10 cellular contexts compared by ENCODE assay signal in the genomic region with DNA sequence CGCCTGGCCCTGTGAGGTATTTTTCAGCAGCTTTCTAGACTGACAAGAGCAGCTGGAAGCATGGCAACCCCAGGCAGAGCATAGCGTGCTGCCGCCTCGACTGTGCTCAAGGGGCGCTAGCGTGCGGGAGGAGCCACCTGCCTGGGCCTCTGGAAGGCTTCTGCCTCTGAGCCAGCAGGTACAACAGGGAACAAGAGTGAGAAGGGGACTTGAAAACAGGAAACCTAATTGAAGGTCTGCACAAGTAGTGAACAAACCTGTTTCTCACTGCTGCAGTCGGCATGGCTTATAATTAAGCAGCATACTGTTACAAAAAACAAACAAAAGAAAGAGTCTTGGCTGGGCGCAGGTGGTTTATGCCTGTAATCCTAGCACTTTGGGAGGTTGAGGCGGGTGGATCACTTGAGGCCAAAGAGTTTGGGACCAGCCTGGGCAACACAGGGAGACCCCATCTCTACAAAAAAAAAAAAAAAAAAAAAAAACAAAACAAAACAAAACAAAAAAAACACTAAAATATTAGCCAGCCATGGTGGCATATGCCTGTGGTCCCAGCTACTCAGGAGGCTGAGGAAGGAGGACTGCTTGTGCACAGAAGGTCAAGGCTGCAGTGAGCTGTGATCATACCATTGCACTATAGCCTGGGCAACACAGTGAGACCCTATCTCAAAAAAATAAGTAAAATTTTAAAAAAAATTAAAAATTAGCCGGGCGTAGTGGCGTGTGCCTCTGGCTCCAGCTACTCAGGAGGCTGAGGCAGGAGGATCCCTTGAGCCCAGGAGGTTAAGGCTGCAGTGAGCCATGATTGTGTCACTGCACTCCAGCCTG. TPM values are rescaled to one million over a fixed set of nuclear protein-coding genes. Genes with fewer than 3 reads are reported as not detected.
A peak's percentile ranks its signal among the peaks of the same experiment; 100 is the strongest.
DNase-seq lines count a peak whose midpoint lies in the region; ATAC-seq and TF ChIP-seq lines count a peak whose summit lies in the region.
"Had no signal": no experiment of that assay in that cellular context is flagged by ENCODE, and none has a peak within 500 bp of the region (broad histone marks: within the 10 kb centered on the region; RNA-seq: fewer than 3 reads in every experiment).

No MANE protein-coding gene starts in this region.

- H3K4me1 ChIP-seq in MM.1S (ENCODE audit: low read length): no peaks in the 10 kb centered on the region
- H3K4me1 ChIP-seq: parathyroid adenoma had no signal

- peak; percentile 36 for DNase-seq in activated T-cell treated with anti-CD3 and anti-CD28 coated beads, Interleukin-2, amount 50 U/mL, for 1 hour
- no peak for DNase-seq in activated T-cell treated with anti-CD3 and anti-CD28 coated beads, Interleukin-2, amount 50 U/mL, for 4 hours
- DNase-seq in NCI-H2227 treated with DMSO at 0.1 percent for 48 hours (lab: John Stamatoyannopoulos, UW) (peak; percentile 73), chondrocyte (ENCODE audit: low spot score) (no peak), MM.1S (no peak), Right ventricle myocardium superior (no peak)
- peak; percentile 41 for DNase-seq in stimulated activated CD8-positive, alpha-beta memory T cell treated with anti-CD3 and anti-CD28 coated beads, Interleukin-4, amount 100 ng/mL, for 48 hours

- no peak overlapping the region for H3K27ac Mint-ChIP-seq in chondrocyte (ENCODE audit: unreplicated experiment)
- H3K27ac Mint-ChIP-seq: CD14-positive monocyte had no signal

- no peaks in the 10 kb centered on the region for H3K4me1 Mint-ChIP-seq in activated T-cell treated with anti-CD3 and anti-CD28 coated beads, Interleukin-2, amount 50 U/mL, for 4 hours (ENCODE audit: low read depth)
- peaks cover 32% of the 10 kb centered on the region for H3K4me1 Mint-ChIP-seq in chondrocyte (ENCODE audit: low read depth)
- H3K4me1 Mint-ChIP-seq: CD14-positive monocyte had no signal

- H3K9me2 ChIP-seq in MM.1S (replicated peaks; ENCODE audit: insufficient read depth, low read length): no peaks in the 10 kb centered on the region

- H3K36me3 ChIP-seq in MM.1S (replicated peaks; ENCODE audit: insufficient read depth, low read length): no peaks in the 10 kb centered on the region

- peak; percentile 48 for TF ChIP-seq CTCF in chondrocyte (IDR thresholded peaks at IDR 0.05)
- no peak for TF ChIP-seq CTCF in MM.1S (IDR thresholded peaks at IDR 0.05; ENCODE audit: low read length)

- no peaks in the 10 kb centered on the region for H3K9me3 Mint-ChIP-seq in activated T-cell treated with anti-CD3 and anti-CD28 coated beads, Interleukin-2, amount 50 U/mL, for 4 hours
- no peaks in the 10 kb centered on the region for H3K9me3 Mint-ChIP-seq in chondrocyte (ENCODE audit: low read depth)
- H3K9me3 Mint-ChIP-seq: CD14-positive monocyte had no signal

- H4K20me1 ChIP-seq in MM.1S (ENCODE audit: insufficient read depth, low read length): no peaks in the 10 kb centered on the region

- H3K27me3 Mint-ChIP-seq in activated T-cell treated with anti-CD3 and anti-CD28 coated beads, Interleukin-2, amount 50 U/mL, for 4 hours (ENCODE audit: low read depth): no peaks in the 10 kb centered on the region
- no peaks in the 10 kb centered on the region for H3K27me3 Mint-ChIP-seq in chondrocyte (ENCODE audit: low read depth)

- peaks cover 4% of the 10 kb centered on the region for H3K36me3 Mint-ChIP-seq in activated T-cell treated with anti-CD3 and anti-CD28 coated beads, Interleukin-2, amount 50 U/mL, for 4 hours (ENCODE audit: insufficient read depth)
- H3K36me3 Mint-ChIP-seq in chondrocyte (ENCODE audit: low read depth): no peaks in the 10 kb centered on the region

- no peaks in the 10 kb centered on the region for H3K9me3 ChIP-seq in MM.1S (replicated peaks; ENCODE audit: insufficient read depth, low read length)

- no peaks in the 10 kb centered on the region for H3K27me3 ChIP-seq in MM.1S (replicated peaks; ENCODE audit: insufficient read depth, low read length)

- no peak overlapping the region for H3K4me2 ChIP-seq in MM.1S (ENCODE audit: low read depth, low read length)

- H3K79me2 ChIP-seq in MM.1S (ENCODE audit: low read length): no peaks in the 10 kb centered on the region
- H3K79me2 ChIP-seq: parathyroid adenoma had no signal

- H2AFZ ChIP-seq in MM.1S (ENCODE audit: low read length): no peak overlapping the region
- H2AFZ ChIP-seq: parathyroid adenoma had no signal

- no peak for ATAC-seq in activated T-cell treated with anti-CD3 and anti-CD28 coated beads, Interleukin-2, amount 50 U/mL, for 4 hours
- no peak for ATAC-seq in HG03457 (IDR thresholded peaks at IDR 0.05; ENCODE audit: unreplicated experiment)
- no peak for ATAC-seq in Right ventricle myocardium superior (ENCODE audit: poor library complexity)

- intact Hi-C loops in Right ventricle myocardium superior (cut with DNase I): no loop called here

- H3K27ac ChIP-seq in MM.1S (ENCODE audit: low read length): no peak overlapping the region
- H3K27ac ChIP-seq: parathyroid adenoma had no signal

- H3K4me3 Mint-ChIP-seq in activated T-cell treated with anti-CD3 and anti-CD28 coated beads, Interleukin-2, amount 50 U/mL, for 4 hours: no peak overlapping the region
- no peak overlapping the region for H3K4me3 Mint-ChIP-seq in chondrocyte (ENCODE audit: unreplicated experiment)
- H3K4me3 Mint-ChIP-seq: CD14-positive monocyte had no signal

- H3F3A ChIP-seq in MM.1S (ENCODE audit: insufficient read depth, low read length): no peaks in the 10 kb centered on the region

- no peak overlapping the region for H3K4me3 ChIP-seq in MM.1S (ENCODE audit: low read length)

- H3K9ac ChIP-seq in MM.1S (ENCODE audit: low read length): no peak overlapping the region
- H3K9ac ChIP-seq: parathyroid adenoma had no signal

RNA-seq across cellular contexts. Expression of gene GARRE1, which starts 12.6 kb away (rescaled TPM):
- 1 to 10 TPM; 8.1 to 8.9 (median 8.4) TPM for total RNA-seq in activated T-cell treated with anti-CD3 and anti-CD28 coated beads, Interleukin-2, amount 50 U/mL, for 4 hours
- total RNA-seq in chondrocyte (23.3 to 35.4 TPM (median 24.4 TPM) in 3 replicates), Right ventricle myocardium superior (15.3 TPM)

Comparison
In these comparisons a context has a peak if more than half of its experiments do, and no peak if none do; other contexts are left out.
1. DNase-seq: peak in activated T-cell treated with anti-CD3 and anti-CD28 coated beads, Interleukin-2, amount 50 U/mL, for 1 hour (single experiment), NCI-H2227 treated with DMSO at 0.1 percent for 48 hours (single experiment) and stimulated activated CD8-positive, alpha-beta memory T cell treated with anti-CD3 and anti-CD28 coated beads, Interleukin-4, amount 100 ng/mL, for 48 hours (single experiment); none in activated T-cell treated with anti-CD3 and anti-CD28 coated beads, Interleukin-2, amount 50 U/mL, for 4 hours (single experiment), chondrocyte (single experiment), MM.1S (single experiment) and Right ventricle myocardium superior (single experiment).